In genomic region chr9:4259489-4259888, GRCh38 we compare ENCODE assay signal across 3 cellular contexts.
TF ChIP-seq lines count a peak whose summit lies in the region.

No MANE protein-coding gene starts in this region.

TF ChIP-seq in A549, 52 proteins besides CTCF, POLR2A, EP300 and RAD21:
- TF ChIP-seq CEBPB (IDR thresholded peaks at IDR 0.05) (peak in 1 of 2 experiments; percentile 28; a peak in 1 of 4 replicates), HOXA7 (CRISPR knock-in tag; IDR thresholded peaks at IDR 0.05) (no peak)

TF ChIP-seq in IMR-90, 13 proteins besides CTCF, POLR2A, EP300 and RAD21:
- TF ChIP-seq SMC3 (IDR thresholded peaks at IDR 0.05; ENCODE audit: low read depth, low read length) (no peak), ELK1 (IDR thresholded peaks at IDR 0.05; ENCODE audit: borderline replicate concordance, low read depth, low read length) (no peak), MXI1 (IDR thresholded peaks at IDR 0.05; ENCODE audit: borderline replicate concordance, low read depth, low read length) (no peak), MAFK (IDR thresholded peaks at IDR 0.05; ENCODE audit: low read depth, low read length) (no peak), NFE2L2 (IDR thresholded peaks at IDR 0.05; ENCODE audit: low read depth, low read length) (no peak), CHD1 (IDR thresholded peaks at IDR 0.05; ENCODE audit: low read depth, low read length) (no peak), USF2 (IDR thresholded peaks at IDR 0.05; ENCODE audit: low read depth, low read length) (no peak), FOS (IDR thresholded peaks at IDR 0.05; ENCODE audit: low read depth, low read length) (no peak), CEBPB (IDR thresholded peaks at IDR 0.05; ENCODE audit: low read depth, low read length) (no peak), BHLHE40 (IDR thresholded peaks at IDR 0.05; ENCODE audit: low read depth, low read length) (no peak), RFX5 (IDR thresholded peaks at IDR 0.05; ENCODE audit: low read depth, low read length) (no peak), RCOR1 (IDR thresholded peaks at IDR 0.05; ENCODE audit: insufficient replicate concordance, low read length) (no peak)

TF ChIP-seq in H1, 55 proteins besides CTCF, POLR2A, EP300 and RAD21:
- TF ChIP-seq SAP30 (IDR thresholded peaks at IDR 0.05; ENCODE audit: insufficient read depth, insufficient replicate concordance, low read length) (no peak), SP1 (IDR thresholded peaks at IDR 0.05; ENCODE audit: low read depth, low read length) (no peak), CHD2 (IDR thresholded peaks at IDR 0.05; ENCODE audit: low read length) (no peak), NRF1 (IDR thresholded peaks at IDR 0.05; ENCODE audit: low read depth, low read length) (no peak), SP4 (IDR thresholded peaks at IDR 0.05; ENCODE audit: low read length) (no peak), ATF2 (IDR thresholded peaks at IDR 0.05; ENCODE audit: low read length) (no peak), YY1 (IDR thresholded peaks at IDR 0.05; ENCODE audit: low read depth, low read length) (no peak)
